ENCODE assay signal across 15 cellular contexts in genomic region chr9:113185271-113185670, GRCh38. TPM values are rescaled to one million over a fixed set of nuclear protein-coding genes. Genes with fewer than 3 reads are reported as not detected.
A peak's percentile ranks its signal among the peaks of the same experiment; 100 is the strongest.
DNase-seq lines count a peak whose midpoint lies in the region; ATAC-seq and TF ChIP-seq lines count a peak whose summit lies in the region.
"Had no signal": no experiment of that assay in that cellular context is flagged by ENCODE, and none has a peak within 500 bp of the region (broad histone marks: within the 10 kb centered on the region; RNA-seq: fewer than 3 reads in every experiment).

No MANE protein-coding gene starts in this region.

- H3K27me3 Mint-ChIP-seq in MCF 10A (ENCODE audit: insufficient read depth, unreplicated experiment) = no peaks in the 10 kb centered on the region

- H3K36me3 Mint-ChIP-seq in MCF 10A (ENCODE audit: insufficient read depth, unreplicated experiment) = peaks cover 61% of the 10 kb centered on the region

- peaks cover 43% of the 10 kb centered on the region for H3K4me1 Mint-ChIP-seq in MCF 10A (ENCODE audit: insufficient read depth, unreplicated experiment)
- H3K4me1 Mint-ChIP-seq: H9 had no signal

- peak overlapping the region; percentile 85 for H3K27ac Mint-ChIP-seq in MCF 10A (ENCODE audit: low read depth, unreplicated experiment)
- H3K27ac Mint-ChIP-seq: H9 had no signal

- H3K27ac ChIP-seq in breast epithelium (no peak overlapping the region), mammary epithelial cell (ENCODE audit: insufficient read depth, low read depth, low read length) (peak overlapping the region; percentile 53), foreskin keratinocyte (peak overlapping the region; percentile 77), upper lobe of right lung (no peak overlapping the region), stomach (no peak overlapping the region)
- H3K27ac ChIP-seq: PC-9 had no signal

- dilution Hi-C loops in mammary epithelial cell (cut with HindIII; ENCODE audit: low sequenced_read_pairs) = no loop called here

- no peak overlapping the region for H3K4me3 Mint-ChIP-seq in MCF 10A (ENCODE audit: unreplicated experiment)
- H3K4me3 Mint-ChIP-seq: H9 had no signal

- CTCF ChIA-PET in MCF 10A (lab: Yijun Ruan, JAX) (interaction anchor here (0.7 to 1.4 kb wide), 3 partner anchors 11 to 33 kb away, joined by 3 to 5 read pairs (median 4); no protein-coding TSS in a partner anchor), mammary epithelial cell (lab: Charles Lee; ENCODE audit: low non-redundant PET) (no interaction called here)

- no peak for TF ChIP-seq POLR2A in breast epithelium (IDR thresholded peaks at IDR 0.05)
- no peak for TF ChIP-seq POLR2A in stomach (IDR thresholded peaks at IDR 0.05)

- 92% methylated on average over 4 of the region's 4 CpGs for WGBS in mammary epithelial cell (ENCODE audit: low coverage, missing lambda C conversion rate)
- WGBS in stomach, 5 donors = 86 to 91% (median 89%) methylated on average over 4 of the region's 4 CpGs

- POLR2A ChIA-PET in MCF 10A (lab: Yijun Ruan, JAX) = interaction anchor here (5.4 to 7.3 kb wide), 2 partner anchors 33 to 36 kb away, joined by 38 to 80 read pairs; partner anchors contain the start of genes FKBP15, SLC31A1 and SLC31A2

- H3K27me3 ChIP-seq in breast epithelium = no peaks in the 10 kb centered on the region
- H3K27me3 ChIP-seq in mammary epithelial cell (ENCODE audit: insufficient read depth, low read length) = no peaks in the 10 kb centered on the region
- H3K27me3 ChIP-seq in foreskin keratinocyte = no peaks in the 10 kb centered on the region
- no peaks in the 10 kb centered on the region for H3K27me3 ChIP-seq in upper lobe of right lung
- no peaks in the 10 kb centered on the region for H3K27me3 ChIP-seq in stomach

- no peak for TF ChIP-seq CTCF in MCF 10A (IDR thresholded peaks at IDR 0.05; ENCODE audit: unreplicated experiment)
- no peak for TF ChIP-seq CTCF in breast epithelium (IDR thresholded peaks at IDR 0.05)
- TF ChIP-seq CTCF in mammary epithelial cell (conservative IDR thresholded peaks at IDR 0.05 in 1 of 2, IDR thresholded peaks at IDR 0.05 in 1 of 2; ENCODE audit: extremely low read depth in 1 of 2, insufficient read depth in 1 of 2, low read depth in 1 of 2, low read length in 2 of 2) = no peak
- no peak for TF ChIP-seq CTCF in foreskin keratinocyte (conservative IDR thresholded peaks at IDR 0.05)
- TF ChIP-seq CTCF in upper lobe of right lung (IDR thresholded peaks at IDR 0.05) = no peak
- TF ChIP-seq CTCF in stomach (IDR thresholded peaks at IDR 0.05) = no peak

- DNase-seq in MCF 10A (ENCODE audit: unreplicated experiment) (no peak), breast epithelium (ENCODE audit: low spot score in 2 of 2) (no peak), mammary epithelial cell (no peak), foreskin keratinocyte (no peak), upper lobe of right lung (no peak), stomach (no peak), left colon (no peak), NCI-H187 treated with DMSO at 0.1 percent for 48 hours (lab: John Stamatoyannopoulos, UW) (no peak)
- DNase-seq: C1 segment of cervical spinal cord, COR-L47, H9, NCI-H146, NCI-H2227 treated with DMSO at 0.1 percent for 48 hours, PC-9 had no signal

- H3K4me1 ChIP-seq in breast epithelium (no peaks in the 10 kb centered on the region), mammary epithelial cell (ENCODE audit: insufficient read depth, low read length) (peaks cover 31% of the 10 kb centered on the region), foreskin keratinocyte (peaks cover 30% of the 10 kb centered on the region), upper lobe of right lung (peaks cover 8% of the 10 kb centered on the region), stomach (peaks cover 0 to 5% (median 0%) of the 10 kb centered on the region in 4 donors)

- in situ Hi-C loops in mammary epithelial cell (cut with MboI; ENCODE audit: low sequenced_read_pairs in 2 of 2) = no loop called here

- H3K79me2 ChIP-seq in mammary epithelial cell (ENCODE audit: insufficient read depth, low read length) = peaks cover 2% of the 10 kb centered on the region

- intact Hi-C loops in MCF 10A (cut with micrococcal nuclease) = loop anchor here (5.0 kb wide), 1 partner anchor 37 kb away; the partner anchor contains the start of genes FKBP15 and SLC31A1
- intact Hi-C loops in breast epithelium (cut with DNase I; ENCODE audit: low total_unique reads) = no loop called here
- intact Hi-C loops in mammary epithelial cell (cut with micrococcal nuclease) = no loop called here
- intact Hi-C loops in upper lobe of right lung (cut with DNase I) = no loop called here
- intact Hi-C loops in stomach (cut with DNase I; ENCODE audit: low total_unique reads) = no loop called here
- intact Hi-C loops in left colon (cut with DNase I, micrococcal nuclease) = no loop called here

- no peak overlapping the region for H3K9ac ChIP-seq in mammary epithelial cell (ENCODE audit: insufficient read depth, low read length)

- H4K20me1 ChIP-seq in mammary epithelial cell (ENCODE audit: insufficient read depth, low read length) = no peaks in the 10 kb centered on the region

- no peak overlapping the region for H3K4me2 ChIP-seq in mammary epithelial cell (ENCODE audit: insufficient read depth, low read depth, low read length)
- H3K4me2 ChIP-seq: PC-9 had no signal

- ATAC-seq in foreskin keratinocyte (no peak), upper lobe of right lung (no peak), left colon (no peak)
- ATAC-seq: Right ventricle myocardium inferior had no signal

- no peaks in the 10 kb centered on the region for H3K9me3 Mint-ChIP-seq in MCF 10A (ENCODE audit: unreplicated experiment)
- H3K9me3 Mint-ChIP-seq: H9 had no signal

- BruUV-seq in MCF 10A (replicated peaks; lab: Mats Ljungman, UMichigan) (no TSS peak), mammary epithelial cell (replicated peaks; lab: Mats Ljungman, UMichigan) (no TSS peak)

- TF ChIP-seq EP300 in stomach (IDR thresholded peaks at IDR 0.05) = no peak

- H3K9me3 ChIP-seq in breast epithelium = no peaks in the 10 kb centered on the region
- H3K9me3 ChIP-seq in mammary epithelial cell (replicated peaks; ENCODE audit: insufficient read depth, low read length) = no peaks in the 10 kb centered on the region
- H3K9me3 ChIP-seq in upper lobe of right lung = no peaks in the 10 kb centered on the region
- no peaks in the 10 kb centered on the region for H3K9me3 ChIP-seq in stomach

- H3K4me3 ChIP-seq in breast epithelium (no peak overlapping the region), mammary epithelial cell (replicated peaks in 1 of 3; ENCODE audit: insufficient read depth in 1 of 3, low read depth in 2 of 3, low read length in 3 of 3) (no peak overlapping the region), upper lobe of right lung (peak overlapping the region; percentile 4), stomach (no peak overlapping the region)
- H3K4me3 ChIP-seq: PC-9 had no signal

- H3K36me3 ChIP-seq in breast epithelium (peaks cover 16% of the 10 kb centered on the region), mammary epithelial cell (ENCODE audit: insufficient read depth, low read length) (peaks cover 41% of the 10 kb centered on the region), upper lobe of right lung (peaks cover 100% of the 10 kb centered on the region), stomach (peaks cover 35 to 94% (median 94%) of the 10 kb centered on the region in 4 donors)

- H2AFZ ChIP-seq in mammary epithelial cell (ENCODE audit: low read depth, low read length) = no peak overlapping the region
- H2AFZ ChIP-seq: PC-9 had no signal

RNA-seq across cellular contexts. Expression of gene SLC31A2, which starts 34.5 kb away (rescaled TPM):
- total RNA-seq in MCF 10A (2022) = 14.9 and 16.1 TPM in 2 replicates
- total RNA-seq in breast epithelium = 10 to 100 TPM; 46.5 to 61.3 (median 54.3) TPM
- total RNA-seq in mammary epithelial cell = 10 to 100 TPM; 68.5 to 80.7 TPM
- polyA plus RNA-seq in mammary epithelial cell = 121 TPM
- polyA minus RNA-seq in mammary epithelial cell = 72.5 TPM
- total RNA-seq in foreskin keratinocyte = 57.3 and 71.2 TPM in 2 replicates
- polyA plus RNA-seq in foreskin keratinocyte = 38.0 and 58.5 TPM in 2 replicates
- total RNA-seq in upper lobe of right lung = 46.9 TPM
- 10 to 100 TPM in 2 of 5 donors, 1 to 10 TPM in 3; 1.2 to 19.6 (median 7.7) TPM for total RNA-seq in stomach
- polyA plus RNA-seq in stomach = 1 to 10 TPM; 3.7 to 8.0 (median 5.0) TPM
- 10 to 100 TPM; 25.4 to 26.3 TPM for total RNA-seq in left colon

RNA-seq across cellular contexts. Expression of gene FKBP15, which starts 35.8 kb away (rescaled TPM):
- 32.2 and 32.6 TPM in 2 replicates for total RNA-seq in MCF 10A (2022)
- 10 to 100 TPM; 23.3 to 41.0 (median 36.8) TPM for total RNA-seq in breast epithelium
- 10 to 100 TPM; 20.7 to 29.5 TPM for total RNA-seq in mammary epithelial cell
- polyA plus RNA-seq in mammary epithelial cell = 21.0 TPM
- polyA minus RNA-seq in mammary epithelial cell = 32.7 TPM
- 21.9 and 23.6 TPM in 2 replicates for total RNA-seq in foreskin keratinocyte
- polyA plus RNA-seq in foreskin keratinocyte = 11.2 and 11.8 TPM in 2 replicates
- 60.6 TPM for total RNA-seq in upper lobe of right lung
- total RNA-seq in stomach = 10 to 100 TPM; 11.1 to 36.6 (median 23.8) TPM
- 1 to 10 TPM; 5.5 to 9.6 (median 6.0) TPM for polyA plus RNA-seq in stomach
- total RNA-seq in left colon = 10 to 100 TPM; 23.5 to 25.0 TPM

RNA-seq across cellular contexts. Expression of gene SLC31A1, which starts 36.1 kb away (rescaled TPM):
- total RNA-seq in MCF 10A (2022) (56.3 and 69.4 TPM in 2 replicates), breast epithelium (10 to 100 TPM; 13.9 to 24.4 (median 18.7) TPM), mammary epithelial cell (10 to 100 TPM; 31.5 to 43.2 TPM), foreskin keratinocyte (23.0 and 24.6 TPM in 2 replicates), upper lobe of right lung (43.4 TPM), stomach (100 to 1,000 TPM in 1 of 5 donors, 10 to 100 TPM in 4; 11.1 to 106 (median 18.8) TPM), left colon (10 to 100 TPM; 34.5 to 55.8 TPM)
- polyA plus RNA-seq in mammary epithelial cell (19.9 TPM), foreskin keratinocyte (10.7 and 11.3 TPM in 2 replicates), stomach (1 to 10 TPM; 4.7 to 8.2 (median 4.9) TPM)
- polyA minus RNA-seq in mammary epithelial cell = 19.0 TPM

Comparison
In these comparisons a context has a peak if more than half of its experiments do, and no peak if none do; other contexts are left out.
1. H3K27ac ChIP-seq: peak in mammary epithelial cell (single experiment) and foreskin keratinocyte (single experiment); none in breast epithelium (0 of 2), upper lobe of right lung (single experiment) and stomach (0 of 5).